In genomic region chr12:118611295-118611694, GRCh38 we compare ENCODE assay signal across 22 cellular contexts.
DNase-seq lines count a peak whose midpoint lies in the region; ATAC-seq, FAIRE-seq and TF ChIP-seq lines count a peak whose summit lies in the region.
"Had no signal": no experiment of that assay in that cellular context is flagged by ENCODE, and none has a peak within 500 bp of the region (broad histone marks: within the 10 kb centered on the region; RNA-seq: fewer than 3 reads in every experiment).

No MANE protein-coding gene starts in this region.

- peak; percentile 51 for DNase-seq in COLO668 (lab: John Stamatoyannopoulos, UW; ENCODE audit: unreplicated experiment)
- DNase-seq in NCI-H748 treated with DMSO at 0.1 percent for 48 hours (lab: John Stamatoyannopoulos, UW): peak; percentile 40
- no peak for DNase-seq in endothelial cell (ENCODE audit: low spot score)
- peak; percentile 35 to 84 (median 76) for DNase-seq in pancreas
- no peak for DNase-seq in NCI-H345 (lab: John Stamatoyannopoulos, UW)
- DNase-seq: activated CD4-positive, alpha-beta T cell treated with anti-CD3 and anti-CD28 coated beads, Interleukin-2, amount 50 U/mL, for 48 hours; activated T-cell treated with anti-CD3 and anti-CD28 coated beads, Interleukin-2, amount 50 U/mL, for 24 hours; CD8-positive, alpha-beta T cell; DND-41; effector CD8-positive, alpha-beta T cell; KBM-7; NCI-H1417 treated with DMSO at 0.1 percent for 48 hours; stimulated activated CD4-positive, alpha-beta T cell treated with anti-CD3 and anti-CD28 coated beads, Interleukin-15, amount 100 ng/mL, for 24 hours had no signal

- FAIRE-seq in pancreas (lab: Jason Lieb, UNC): no peak
- FAIRE-seq: bronchial epithelial cell, urothelium cell line had no signal

- H3K27ac ChIP-seq in pancreas: peak overlapping the region; percentile 8 to 61 (median 26)
- H3K27ac ChIP-seq: SJSA1 had no signal

- peaks cover 4% of the 10 kb centered on the region for H3K36me3 Mint-ChIP-seq in endothelial cell (ENCODE audit: low read depth, unreplicated experiment)
- H3K36me3 Mint-ChIP-seq: activated naive CD8-positive, alpha-beta T cell; CD8-positive, alpha-beta T cell had no signal

- TF ChIP-seq CTCF in endothelial cell (IDR thresholded peaks at IDR 0.05; ENCODE audit: unreplicated experiment) (no peak), pancreas (IDR thresholded peaks at IDR 0.05) (no peak)

- peaks cover 0 to 3% (median 0%) of the 10 kb centered on the region in 3 donors for H3K4me1 ChIP-seq in pancreas
- H3K4me1 ChIP-seq: SJSA1 had no signal

- peaks cover 8% of the 10 kb centered on the region for H3K9me3 Mint-ChIP-seq in endothelial cell (ENCODE audit: unreplicated experiment)

- H3K9me3 ChIP-seq in pancreas: no peaks in the 10 kb centered on the region
- H3K9me3 ChIP-seq: SJSA1 had no signal

- H3K27me3 ChIP-seq in pancreas: no peaks in the 10 kb centered on the region
- H3K27me3 ChIP-seq: SJSA1 had no signal

- peaks cover 9% of the 10 kb centered on the region for H3K4me1 Mint-ChIP-seq in endothelial cell (ENCODE audit: unreplicated experiment)

- H3K36me3 ChIP-seq in pancreas: no peaks in the 10 kb centered on the region
- H3K36me3 ChIP-seq: SJSA1 had no signal

- H3K4me3 Mint-ChIP-seq in endothelial cell (ENCODE audit: unreplicated experiment): no peak overlapping the region
- H3K4me3 Mint-ChIP-seq: activated naive CD8-positive, alpha-beta T cell; activated T-cell treated with anti-CD3 and anti-CD28 coated beads, Interleukin-2, amount 50 U/mL, for 24 hours; CD8-positive, alpha-beta T cell; stimulated activated naive CD8-positive, alpha-beta T cell treated with anti-CD3 and anti-CD28 coated beads, Interleukin-15, Interleukin-2, amounts not matched to agents 100 ng/mL and 50 ng/mL, for 24 hours had no signal

- peak overlapping the region; percentile 74 for H3K27ac Mint-ChIP-seq in endothelial cell (ENCODE audit: unreplicated experiment)
- H3K27ac Mint-ChIP-seq: activated naive CD8-positive, alpha-beta T cell; activated T-cell treated with anti-CD3 and anti-CD28 coated beads, Interleukin-2, amount 50 U/mL, for 24 hours; CD8-positive, alpha-beta T cell; stimulated activated naive CD8-positive, alpha-beta T cell treated with anti-CD3 and anti-CD28 coated beads, Interleukin-15, Interleukin-2, amounts not matched to agents 100 ng/mL and 50 ng/mL, for 24 hours had no signal

- H3K4me3 ChIP-seq in pancreas: no peak overlapping the region
- H3K4me3 ChIP-seq: SJSA1 had no signal

- no peaks in the 10 kb centered on the region for H3K27me3 Mint-ChIP-seq in endothelial cell (ENCODE audit: unreplicated experiment)
- H3K27me3 Mint-ChIP-seq: activated T-cell treated with anti-CD3 and anti-CD28 coated beads, Interleukin-2, amount 50 U/mL, for 24 hours; stimulated activated naive CD8-positive, alpha-beta T cell treated with anti-CD3 and anti-CD28 coated beads, Interleukin-15, Interleukin-2, amounts not matched to agents 100 ng/mL and 50 ng/mL, for 24 hours had no signal

- intact Hi-C loops in pancreas (cut with DNase I): no loop called here

- 9 to 11% methylated on average over 9 of the region's 9 CpGs for WGBS in pancreas, 2 donors

- ATAC-seq in pancreas: peak; percentile 84 to 99 (median 97)
- no peak for ATAC-seq in esophagus mucosa
- no peak for ATAC-seq in HG03432 (IDR thresholded peaks at IDR 0.05; ENCODE audit: unreplicated experiment)
- ATAC-seq in GM21381 (IDR thresholded peaks at IDR 0.05; ENCODE audit: unreplicated experiment): no peak
- ATAC-seq: CD8-positive, alpha-beta T cell; left lobe of liver had no signal

Comparison
In these comparisons a context has a peak if more than half of its experiments do, and no peak if none do; other contexts are left out.
1. DNase-seq: peak in COLO668 (single experiment), NCI-H748 treated with DMSO at 0.1 percent for 48 hours (single experiment) and pancreas (6 of 6); none in endothelial cell (single experiment) and NCI-H345 (single experiment).
2. ATAC-seq: peak in pancreas (4 of 4); none in esophagus mucosa (single experiment), HG03432 (single experiment) and GM21381 (single experiment).